ENCODE assay signal across 12 cellular contexts in genomic region chr4:76341063-76341462, GRCh38. TPM values are rescaled to one million over a fixed set of nuclear protein-coding genes. Genes with fewer than 3 reads are reported as not detected.
A peak's percentile ranks its signal among the peaks of the same experiment; 100 is the strongest.
DNase-seq lines count a peak whose midpoint lies in the region; ATAC-seq and TF ChIP-seq lines count a peak whose summit lies in the region.
"Had no signal": no experiment of that assay in that cellular context is flagged by ENCODE, and none has a peak within 500 bp of the region (broad histone marks: within the 10 kb centered on the region; RNA-seq: fewer than 3 reads in every experiment).

No MANE protein-coding gene starts in this region.

- no peak overlapping the region for H3K27ac Mint-ChIP-seq in stimulated activated naive B cell treated with anti-CD40 and anti-IgM and Interleukin-4, amounts not matched to agents 10 μg/mL and 1 μg/mL and 100 μg/mL, for 72 hours
- H3K27ac Mint-ChIP-seq: activated naive CD8-positive, alpha-beta T cell treated with anti-CD3 and anti-CD28 coated beads, Interleukin-2, amount 50 U/mL, for 24 hours; GM23338 had no signal

- H3K36me3 Mint-ChIP-seq in stimulated activated naive B cell treated with anti-CD40 and anti-IgM and Interleukin-4, amounts not matched to agents 10 μg/mL and 1 μg/mL and 100 μg/mL, for 72 hours, result no peaks in the 10 kb centered on the region

- H3K27me3 ChIP-seq in testis, result no peaks in the 10 kb centered on the region
- H3K27me3 ChIP-seq: esophagus squamous epithelium had no signal

- H3K4me1 Mint-ChIP-seq in stimulated activated naive B cell treated with anti-CD40 and anti-IgM and Interleukin-4, amounts not matched to agents 10 μg/mL and 1 μg/mL and 100 μg/mL, for 72 hours, result no peaks in the 10 kb centered on the region
- H3K4me1 Mint-ChIP-seq: activated naive CD8-positive, alpha-beta T cell treated with anti-CD3 and anti-CD28 coated beads, Interleukin-2, amount 50 U/mL, for 24 hours; GM23338 had no signal

- ATAC-seq in esophagus mucosa (peak; percentile 41), HG03571 (IDR thresholded peaks at IDR 0.05; ENCODE audit: unreplicated experiment) (no peak)
- no peak for ATAC-seq in stimulated activated naive B cell treated with anti-CD40 and anti-IgM and Interleukin-4, amounts not matched to agents 10 μg/mL and 1 μg/mL and 100 μg/mL, for 72 hours (replicated peaks)
- ATAC-seq: activated naive CD8-positive, alpha-beta T cell treated with anti-CD3 and anti-CD28 coated beads, Interleukin-2, amount 50 U/mL, for 24 hours; GM23338 had no signal

- peaks cover 0 to 4% of the 10 kb centered on the region in 2 donors for H3K9me3 Mint-ChIP-seq in stimulated activated naive B cell treated with anti-CD40 and anti-IgM and Interleukin-4, amounts not matched to agents 10 μg/mL and 1 μg/mL and 100 μg/mL, for 72 hours
- H3K9me3 Mint-ChIP-seq: GM23338 had no signal

- no peak overlapping the region for H3K4me3 Mint-ChIP-seq in stimulated activated naive B cell treated with anti-CD40 and anti-IgM and Interleukin-4, amounts not matched to agents 10 μg/mL and 1 μg/mL and 100 μg/mL, for 72 hours
- H3K4me3 Mint-ChIP-seq: activated naive CD8-positive, alpha-beta T cell treated with anti-CD3 and anti-CD28 coated beads, Interleukin-2, amount 50 U/mL, for 24 hours; GM23338 had no signal

- TF ChIP-seq POLR2A in testis (IDR thresholded peaks at IDR 0.05), result no peak

- H3K27ac ChIP-seq in testis (no peak overlapping the region), caudate nucleus (ENCODE audit: low read depth, low read length) (no peak overlapping the region)
- H3K27ac ChIP-seq: esophagus squamous epithelium had no signal

- no peaks in the 10 kb centered on the region for H3K36me3 ChIP-seq in testis (ENCODE audit: low read depth, missing control alignments)
- H3K36me3 ChIP-seq: esophagus squamous epithelium had no signal

- peaks cover 6 to 12% of the 10 kb centered on the region in 2 donors for H3K27me3 Mint-ChIP-seq in stimulated activated naive B cell treated with anti-CD40 and anti-IgM and Interleukin-4, amounts not matched to agents 10 μg/mL and 1 μg/mL and 100 μg/mL, for 72 hours
- H3K27me3 Mint-ChIP-seq: activated naive CD8-positive, alpha-beta T cell treated with anti-CD3 and anti-CD28 coated beads, Interleukin-2, amount 50 U/mL, for 24 hours had no signal

- intact Hi-C loops in testis (cut with DNase I; ENCODE audit: low total_unique reads), result no loop called here

- DNase-seq in DMS53 treated with DMSO at 0.1 percent for 48 hours (lab: John Stamatoyannopoulos, UW; ENCODE audit: unreplicated experiment) (peak; percentile 6), NOMO-1 treated with DMSO at 0.1 percent for 48 hours (lab: John Stamatoyannopoulos, UW; ENCODE audit: unreplicated experiment) (peak; percentile 66), myocyte (ENCODE audit: low read depth) (peak; percentile 87), testis (no peak), caudate nucleus (lab: John Stamatoyannopoulos, UW) (no peak)
- no peak for DNase-seq in stimulated activated naive B cell treated with anti-CD40 and anti-IgM and Interleukin-4, amounts not matched to agents 10 μg/mL and 1 μg/mL and 100 μg/mL, for 72 hours
- DNase-seq: activated naive CD8-positive, alpha-beta T cell treated with anti-CD3 and anti-CD28 coated beads, Interleukin-2, amount 50 U/mL, for 24 hours; esophagus squamous epithelium; NCI-H1417 treated with DMSO at 0.1 percent for 48 hours had no signal

- H3K9me3 ChIP-seq in testis, result no peaks in the 10 kb centered on the region
- H3K9me3 ChIP-seq: esophagus squamous epithelium had no signal

- no peak overlapping the region for H3K4me3 ChIP-seq in testis
- H3K4me3 ChIP-seq: esophagus squamous epithelium, GM23338 had no signal

- no peak for TF ChIP-seq CTCF in testis (IDR thresholded peaks at IDR 0.05)

- no peaks in the 10 kb centered on the region for H3K4me1 ChIP-seq in testis
- H3K4me1 ChIP-seq: esophagus squamous epithelium had no signal

RNA-seq across cellular contexts. Expression of gene STBD1, which starts 34.5 kb away (rescaled TPM):
- total RNA-seq in esophagus mucosa (2.9 TPM), myocyte (12.5 and 15.8 TPM in 2 replicates), testis (1 to 10 TPM; 2.5 to 4.6 TPM)
- polyA plus RNA-seq in myocyte (2012), result 5.7 TPM
- 5.3 TPM for polyA plus RNA-seq in testis (ENCODE audit: insufficient read depth, low read depth, low replicate concordance)

Comparison
In these comparisons a context has a peak if more than half of its experiments do, and no peak if none do; other contexts are left out.
1. DNase-seq: peak in DMS53 treated with DMSO at 0.1 percent for 48 hours (single experiment), NOMO-1 treated with DMSO at 0.1 percent for 48 hours (single experiment) and myocyte (single experiment); none in testis (single experiment), stimulated activated naive B cell treated with anti-CD40 and anti-IgM and Interleukin-4, amounts not matched to agents 10 μg/mL and 1 μg/mL and 100 μg/mL, for 72 hours (single experiment) and caudate nucleus (0 of 61).